33 cellular contexts compared by ENCODE assay signal in the genomic region with DNA sequence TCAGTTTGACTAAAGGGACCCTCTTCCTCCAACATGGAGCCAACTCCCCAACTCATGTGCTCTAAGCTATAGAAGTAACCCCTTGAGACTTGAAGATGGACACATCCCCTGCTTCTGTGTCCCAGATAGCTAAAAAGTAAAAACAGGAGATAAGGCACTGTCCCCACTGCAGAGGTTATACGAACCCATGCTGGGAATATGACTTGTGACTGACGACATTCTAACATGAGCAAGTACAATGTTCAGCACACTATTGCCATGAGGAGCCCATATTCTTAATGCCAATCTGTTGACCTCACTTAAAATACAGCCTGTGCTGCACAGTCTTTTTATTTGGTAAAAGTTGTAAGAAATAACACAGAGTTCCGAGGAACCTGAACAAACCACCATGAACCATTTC.
"Had no signal": no experiment of that assay in that cellular context is flagged by ENCODE, and none has a peak within 500 bp of the region (broad histone marks: within the 10 kb centered on the region; RNA-seq: fewer than 3 reads in every experiment).

No MANE protein-coding gene starts in this region.

- H3K36me3 ChIP-seq: adrenal gland, cardiac muscle cell, colonic mucosa, esophagus squamous epithelium, heart left ventricle had no signal

- H3K4me3 ChIP-seq: adrenal gland, body of pancreas, cardiac muscle cell, colonic mucosa, esophagus squamous epithelium, heart left ventricle had no signal

- FAIRE-seq: endometrium, endothelial cell of umbilical vein, frontal cortex had no signal

- DNase-seq: activated B cell treated with CpG ODN at 0.5 μM for 24 hours; activated CD4-positive, alpha-beta T cell treated with anti-CD3 and anti-CD28 coated beads for 48 hours; activated CD4-positive, alpha-beta T cell treated with anti-CD3 and anti-CD28 coated beads, Interleukin-2, amount 50 U/mL, for 1 hour; activated CD4-positive, alpha-beta T cell treated with anti-CD3 and anti-CD28 coated beads, Interleukin-2, amount 50 U/mL, for 48 hours; activated CD8-positive, alpha-beta memory T cell treated with anti-CD3 and anti-CD28 coated beads for 24 hours; activated CD8-positive, alpha-beta T cell treated with anti-CD3 and anti-CD28 coated beads for 36 hours; activated effector memory CD4-positive, alpha-beta T cell treated with Interleukin-2 at 50 U/mL for 16 hours; activated gamma-delta T cell treated with Interleukin-2 at 50 U/mL for 16 hours; activated naive CD4-positive, alpha-beta T cell treated with Interleukin-2 at 50 U/mL for 16 hours; activated naive CD8-positive, alpha-beta T cell treated with anti-CD3 and anti-CD28 coated beads for 36 hours; activated naive CD8-positive, alpha-beta T cell treated with anti-CD3 and anti-CD28 coated beads, Interleukin-2, amount 50 U/mL, for 24 hours; activated T-cell treated with anti-CD3 and anti-CD28 coated beads, Interleukin-2, amount 50 U/mL, for 4 hours; adrenal gland; amygdala; aorta; body of pancreas; central memory CD4-positive, alpha-beta T cell; cerebellar nuclear complex; colonic mucosa; effector CD8-positive, alpha-beta T cell; esophagus squamous epithelium; foreskin fibroblast; glutamatergic neuron; heart left ventricle; T1000; WERI-Rb-1 had no signal

- ATAC-seq: activated CD4-positive, CD25-positive, alpha-beta regulatory T cell treated with anti-CD3 and anti-CD28 coated beads, Interleukin-2, amount 50 U/mL, for 24 hours; activated CD8-positive, alpha-beta T cell treated with anti-CD3 and anti-CD28 coated beads for 36 hours; activated naive CD8-positive, alpha-beta T cell treated with anti-CD3 and anti-CD28 coated beads, Interleukin-2, amount 50 U/mL, for 24 hours; activated T-cell treated with anti-CD3 and anti-CD28 coated beads, Interleukin-2, amount 50 U/mL, for 4 hours; activated T-helper 17 cell treated with anti-CD3 and anti-CD28 coated beads, Interleukin-2, amount 50 U/mL, for 72 hours; body of pancreas; heart left ventricle had no signal

- H3K9me3 ChIP-seq: adrenal gland, body of pancreas, colonic mucosa, esophagus squamous epithelium, heart left ventricle had no signal

- H3K27me3 ChIP-seq: adrenal gland, body of pancreas, cardiac muscle cell, colonic mucosa, esophagus squamous epithelium, heart left ventricle had no signal

- H3K27ac ChIP-seq: adrenal gland, body of pancreas, cardiac muscle cell, colonic mucosa, epithelial cell of prostate, esophagus squamous epithelium, heart left ventricle, WERI-Rb-1 had no signal

- H3K4me1 ChIP-seq: adrenal gland, colonic mucosa had no signal
